ENCODE assay signal across 1 cellular context in the genomic region with DNA sequence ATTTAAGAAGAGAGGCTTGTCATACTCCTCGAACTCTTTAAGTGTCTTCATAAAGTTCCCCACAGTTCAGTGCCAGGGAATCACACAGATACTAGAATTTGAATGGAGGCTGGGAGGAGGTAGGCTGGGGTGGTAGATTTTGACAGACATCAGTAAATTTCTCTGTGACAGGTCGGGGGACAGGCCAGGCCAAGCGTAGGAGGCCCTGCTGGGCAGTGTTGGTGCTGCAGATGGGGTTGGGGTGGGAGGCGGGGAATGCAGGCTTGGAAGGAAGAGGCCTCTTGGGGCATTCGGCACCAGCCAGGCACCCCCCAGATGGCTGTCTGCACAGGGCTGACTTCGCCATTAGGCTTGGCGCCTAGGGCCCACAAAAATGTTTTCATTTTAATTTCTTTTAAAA.
TF ChIP-seq lines count a peak whose summit lies in the region.

No MANE protein-coding gene starts in this region.

TF ChIP-seq in GM23338, 12 proteins besides CTCF, POLR2A, EP300 and RAD21:
- TF ChIP-seq, protein P1, sequence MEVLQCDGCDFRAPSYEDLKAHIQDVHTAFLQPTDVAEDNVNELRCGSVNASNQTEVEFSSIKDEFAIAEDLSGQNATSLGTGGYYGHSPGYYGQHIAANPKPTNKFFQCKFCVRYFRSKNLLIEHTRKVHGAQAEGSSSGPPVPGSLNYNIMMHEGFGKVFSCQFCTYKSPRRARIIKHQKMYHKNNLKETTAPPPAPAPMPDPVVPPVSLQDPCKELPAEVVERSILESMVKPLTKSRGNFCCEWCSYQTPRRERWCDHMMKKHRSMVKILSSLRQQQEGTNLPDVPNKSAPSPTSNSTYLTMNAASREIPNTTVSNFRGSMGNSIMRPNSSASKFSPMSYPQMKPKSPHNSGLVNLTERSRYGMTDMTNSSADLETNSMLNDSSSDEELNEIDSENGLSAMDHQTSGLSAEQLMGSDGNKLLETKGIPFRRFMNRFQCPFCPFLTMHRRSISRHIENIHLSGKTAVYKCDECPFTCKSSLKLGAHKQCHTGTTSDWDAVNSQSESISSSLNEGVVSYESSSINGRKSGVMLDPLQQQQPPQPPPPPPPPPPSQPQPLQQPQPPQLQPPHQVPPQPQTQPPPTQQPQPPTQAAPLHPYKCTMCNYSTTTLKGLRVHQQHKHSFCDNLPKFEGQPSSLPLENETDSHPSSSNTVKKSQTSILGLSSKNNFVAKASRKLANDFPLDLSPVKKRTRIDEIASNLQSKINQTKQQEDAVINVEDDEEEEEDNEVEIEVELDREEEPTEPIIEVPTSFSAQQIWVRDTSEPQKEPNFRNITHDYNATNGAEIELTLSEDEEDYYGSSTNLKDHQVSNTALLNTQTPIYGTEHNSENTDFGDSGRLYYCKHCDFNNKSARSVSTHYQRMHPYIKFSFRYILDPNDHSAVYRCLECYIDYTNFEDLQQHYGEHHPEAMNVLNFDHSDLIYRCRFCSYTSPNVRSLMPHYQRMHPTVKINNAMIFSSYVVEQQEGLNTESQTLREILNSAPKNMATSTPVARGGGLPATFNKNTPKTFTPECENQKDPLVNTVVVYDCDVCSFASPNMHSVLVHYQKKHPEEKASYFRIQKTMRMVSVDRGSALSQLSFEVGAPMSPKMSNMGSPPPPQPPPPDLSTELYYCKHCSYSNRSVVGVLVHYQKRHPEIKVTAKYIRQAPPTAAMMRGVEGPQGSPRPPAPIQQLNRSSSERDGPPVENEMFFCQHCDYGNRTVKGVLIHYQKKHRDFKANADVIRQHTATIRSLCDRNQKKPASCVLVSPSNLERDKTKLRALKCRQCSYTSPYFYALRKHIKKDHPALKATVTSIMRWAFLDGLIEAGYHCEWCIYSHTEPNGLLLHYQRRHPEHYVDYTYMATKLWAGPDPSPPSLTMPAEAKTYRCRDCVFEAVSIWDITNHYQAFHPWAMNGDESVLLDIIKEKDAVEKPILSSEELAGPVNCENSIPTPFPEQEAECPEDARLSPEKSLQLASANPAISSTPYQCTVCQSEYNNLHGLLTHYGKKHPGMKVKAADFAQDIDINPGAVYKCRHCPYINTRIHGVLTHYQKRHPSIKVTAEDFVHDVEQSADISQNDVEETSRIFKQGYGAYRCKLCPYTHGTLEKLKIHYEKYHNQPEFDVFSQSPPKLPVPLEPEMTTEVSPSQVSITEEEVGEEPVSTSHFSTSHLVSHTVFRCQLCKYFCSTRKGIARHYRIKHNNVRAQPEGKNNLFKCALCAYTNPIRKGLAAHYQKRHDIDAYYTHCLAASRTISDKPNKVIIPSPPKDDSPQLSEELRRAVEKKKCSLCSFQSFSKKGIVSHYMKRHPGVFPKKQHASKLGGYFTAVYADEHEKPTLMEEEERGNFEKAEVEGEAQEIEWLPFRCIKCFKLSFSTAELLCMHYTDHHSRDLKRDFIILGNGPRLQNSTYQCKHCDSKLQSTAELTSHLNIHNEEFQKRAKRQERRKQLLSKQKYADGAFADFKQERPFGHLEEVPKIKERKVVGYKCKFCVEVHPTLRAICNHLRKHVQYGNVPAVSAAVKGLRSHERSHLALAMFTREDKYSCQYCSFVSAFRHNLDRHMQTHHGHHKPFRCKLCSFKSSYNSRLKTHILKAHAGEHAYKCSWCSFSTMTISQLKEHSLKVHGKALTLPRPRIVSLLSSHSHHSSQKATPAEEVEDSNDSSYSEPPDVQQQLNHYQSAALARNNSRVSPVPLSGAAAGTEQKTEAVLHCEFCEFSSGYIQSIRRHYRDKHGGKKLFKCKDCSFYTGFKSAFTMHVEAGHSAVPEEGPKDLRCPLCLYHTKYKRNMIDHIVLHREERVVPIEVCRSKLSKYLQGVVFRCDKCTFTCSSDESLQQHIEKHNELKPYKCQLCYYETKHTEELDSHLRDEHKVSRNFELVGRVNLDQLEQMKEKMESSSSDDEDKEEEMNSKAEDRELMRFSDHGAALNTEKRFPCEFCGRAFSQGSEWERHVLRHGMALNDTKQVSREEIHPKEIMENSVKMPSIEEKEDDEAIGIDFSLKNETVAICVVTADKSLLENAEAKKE (CRISPR knock-in tag; IDR thresholded peaks at IDR 0.05): no peak
- TF ChIP-seq, protein P2, sequence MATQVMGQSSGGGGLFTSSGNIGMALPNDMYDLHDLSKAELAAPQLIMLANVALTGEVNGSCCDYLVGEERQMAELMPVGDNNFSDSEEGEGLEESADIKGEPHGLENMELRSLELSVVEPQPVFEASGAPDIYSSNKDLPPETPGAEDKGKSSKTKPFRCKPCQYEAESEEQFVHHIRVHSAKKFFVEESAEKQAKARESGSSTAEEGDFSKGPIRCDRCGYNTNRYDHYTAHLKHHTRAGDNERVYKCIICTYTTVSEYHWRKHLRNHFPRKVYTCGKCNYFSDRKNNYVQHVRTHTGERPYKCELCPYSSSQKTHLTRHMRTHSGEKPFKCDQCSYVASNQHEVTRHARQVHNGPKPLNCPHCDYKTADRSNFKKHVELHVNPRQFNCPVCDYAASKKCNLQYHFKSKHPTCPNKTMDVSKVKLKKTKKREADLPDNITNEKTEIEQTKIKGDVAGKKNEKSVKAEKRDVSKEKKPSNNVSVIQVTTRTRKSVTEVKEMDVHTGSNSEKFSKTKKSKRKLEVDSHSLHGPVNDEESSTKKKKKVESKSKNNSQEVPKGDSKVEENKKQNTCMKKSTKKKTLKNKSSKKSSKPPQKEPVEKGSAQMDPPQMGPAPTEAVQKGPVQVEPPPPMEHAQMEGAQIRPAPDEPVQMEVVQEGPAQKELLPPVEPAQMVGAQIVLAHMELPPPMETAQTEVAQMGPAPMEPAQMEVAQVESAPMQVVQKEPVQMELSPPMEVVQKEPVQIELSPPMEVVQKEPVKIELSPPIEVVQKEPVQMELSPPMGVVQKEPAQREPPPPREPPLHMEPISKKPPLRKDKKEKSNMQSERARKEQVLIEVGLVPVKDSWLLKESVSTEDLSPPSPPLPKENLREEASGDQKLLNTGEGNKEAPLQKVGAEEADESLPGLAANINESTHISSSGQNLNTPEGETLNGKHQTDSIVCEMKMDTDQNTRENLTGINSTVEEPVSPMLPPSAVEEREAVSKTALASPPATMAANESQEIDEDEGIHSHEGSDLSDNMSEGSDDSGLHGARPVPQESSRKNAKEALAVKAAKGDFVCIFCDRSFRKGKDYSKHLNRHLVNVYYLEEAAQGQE (IDR thresholded peaks at IDR 0.05; ENCODE audit: unreplicated experiment): no peak
- no peak for TF ChIP-seq POLR2AphosphoS5 (IDR thresholded peaks at IDR 0.05; ENCODE audit: low read depth)
- TF ChIP-seq, protein P3, sequence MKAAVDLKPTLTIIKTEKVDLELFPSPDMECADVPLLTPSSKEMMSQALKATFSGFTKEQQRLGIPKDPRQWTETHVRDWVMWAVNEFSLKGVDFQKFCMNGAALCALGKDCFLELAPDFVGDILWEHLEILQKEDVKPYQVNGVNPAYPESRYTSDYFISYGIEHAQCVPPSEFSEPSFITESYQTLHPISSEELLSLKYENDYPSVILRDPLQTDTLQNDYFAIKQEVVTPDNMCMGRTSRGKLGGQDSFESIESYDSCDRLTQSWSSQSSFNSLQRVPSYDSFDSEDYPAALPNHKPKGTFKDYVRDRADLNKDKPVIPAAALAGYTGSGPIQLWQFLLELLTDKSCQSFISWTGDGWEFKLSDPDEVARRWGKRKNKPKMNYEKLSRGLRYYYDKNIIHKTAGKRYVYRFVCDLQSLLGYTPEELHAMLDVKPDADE (IDR thresholded peaks at IDR 0.05): no peak
- no peak for TF ChIP-seq CREB1 (CRISPR knock-in tag; IDR thresholded peaks at IDR 0.05; ENCODE audit: low read depth)
- TF ChIP-seq STAT1 (IDR thresholded peaks at IDR 0.05; ENCODE audit: unreplicated experiment): no peak
- no peak for TF ChIP-seq ZNF331 (CRISPR knock-in tag; IDR thresholded peaks at IDR 0.05; ENCODE audit: low read depth)
- no peak for TF ChIP-seq JUNB (IDR thresholded peaks at IDR 0.05; ENCODE audit: unreplicated experiment)
- TF ChIP-seq EZH2 (IDR thresholded peaks at IDR 0.05; ENCODE audit: low read depth, unreplicated experiment): no peak
- TF ChIP-seq NANOG (IDR thresholded peaks at IDR 0.05; ENCODE audit: borderline replicate concordance): no peak
- no peak for TF ChIP-seq ZNF114 (CRISPR knock-in tag; IDR thresholded peaks at IDR 0.05)
- TF ChIP-seq EZH2phosphoT487 (IDR thresholded peaks at IDR 0.05; ENCODE audit: unreplicated experiment): no peak
